16 cellular contexts compared by ENCODE assay signal in the genomic region with DNA sequence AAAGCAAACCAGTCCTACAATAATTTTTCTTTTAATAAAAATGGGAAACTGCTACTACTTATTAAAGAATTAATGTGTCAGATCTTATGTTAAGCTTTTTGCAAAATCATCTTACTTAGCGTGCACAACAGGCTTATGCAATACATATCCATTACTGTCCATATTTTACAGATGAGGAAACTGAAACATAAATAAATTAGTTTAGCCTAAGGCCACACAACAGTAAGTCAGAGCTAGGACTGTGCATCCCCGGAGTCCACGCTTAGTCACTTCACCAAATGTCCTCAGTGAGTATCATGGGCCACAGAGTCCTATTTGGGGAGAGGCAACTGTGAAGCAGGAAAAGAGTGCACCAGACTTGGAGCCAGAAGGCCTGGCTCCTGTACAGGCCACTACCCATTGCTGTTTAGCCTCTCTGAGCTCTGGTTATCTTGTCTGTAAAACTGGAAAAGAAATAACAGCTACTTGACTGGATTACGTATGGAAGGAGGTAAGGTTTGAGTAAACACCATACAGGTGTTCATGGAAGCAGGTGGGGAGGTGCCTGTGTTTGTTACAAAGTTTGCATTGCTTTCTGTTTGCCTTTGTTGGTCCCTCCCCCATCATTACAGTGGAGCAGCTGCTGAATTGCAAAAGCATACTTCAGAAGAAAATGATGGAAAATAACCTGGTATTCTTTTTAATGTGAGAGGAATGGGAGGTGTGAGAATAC.
DNase-seq lines count a peak whose midpoint lies in the region; ATAC-seq and TF ChIP-seq lines count a peak whose summit lies in the region.
"Had no signal": no experiment of that assay in that cellular context is flagged by ENCODE, and none has a peak within 500 bp of the region (broad histone marks: within the 10 kb centered on the region; RNA-seq: fewer than 3 reads in every experiment).

No MANE protein-coding gene starts in this region.

- no peaks in the 10 kb centered on the region for H3K9me3 ChIP-seq in testis
- H3K9me3 ChIP-seq in CD8-positive, alpha-beta memory T cell (ENCODE audit: low read length), result no peaks in the 10 kb centered on the region
- H3K9me3 ChIP-seq: esophagus muscularis mucosa had no signal

- H3K27me3 ChIP-seq in testis, result no peaks in the 10 kb centered on the region
- no peaks in the 10 kb centered on the region for H3K27me3 ChIP-seq in CD8-positive, alpha-beta memory T cell (ENCODE audit: insufficient read depth, low read length, poor library complexity, severe bottlenecking)

- intact Hi-C loops in testis (cut with DNase I; ENCODE audit: low total_unique reads), result no loop called here

- no peaks in the 10 kb centered on the region for H3K4me1 ChIP-seq in testis
- no peaks in the 10 kb centered on the region for H3K4me1 ChIP-seq in CD8-positive, alpha-beta memory T cell (ENCODE audit: insufficient read depth, low read length)
- H3K4me1 ChIP-seq: esophagus muscularis mucosa had no signal

- no peak overlapping the region for H3K4me3 Mint-ChIP-seq in glutamatergic neuron (ENCODE audit: unreplicated experiment)
- H3K4me3 Mint-ChIP-seq in T-cell, result no peak overlapping the region
- no peak overlapping the region for H3K4me3 Mint-ChIP-seq in CD8-positive, alpha-beta memory T cell
- H3K4me3 Mint-ChIP-seq: activated CD8-positive, alpha-beta T cell treated with anti-CD3 and anti-CD28 coated beads for 36 hours; activated T-helper 1 cell treated with anti-CD3 and anti-CD28 coated beads, Interleukin-12 subunit alpha, Interleukin-12 subunit beta, Interleukin-2, Interleukin-4 antibody, amounts not matched to agents 30 ng/mL and 10 ng/mL and 1 ng/mL, durations not matched to agents 14 hours and 24 hours and 36 hours; natural killer cell treated with Interleukin-12 subunit alpha and Interleukin-12 subunit beta and Interleukin-15 and Interleukin-18, amount 100 ng/mL, for 72 hours had no signal

- TF ChIP-seq CTCF in testis (IDR thresholded peaks at IDR 0.05), result no peak
- TF ChIP-seq CTCF in glutamatergic neuron (IDR thresholded peaks at IDR 0.05; ENCODE audit: partially characterized antibody, unreplicated experiment), result no peak

- POLR2A ChIA-PET in T-cell (lab: Charles Lee), result no interaction called here
- POLR2A ChIA-PET in CD8-positive, alpha-beta memory T cell (lab: Charles Lee), result no interaction called here

- H3K36me3 Mint-ChIP-seq in glutamatergic neuron (ENCODE audit: unreplicated experiment) (peaks cover 6% of the 10 kb centered on the region), T-cell (no peaks in the 10 kb centered on the region)
- no peaks in the 10 kb centered on the region for H3K36me3 Mint-ChIP-seq in CD8-positive, alpha-beta memory T cell
- H3K36me3 Mint-ChIP-seq: natural killer cell treated with Interleukin-12 subunit alpha and Interleukin-12 subunit beta and Interleukin-15 and Interleukin-18, amount 100 ng/mL, for 72 hours had no signal

- CTCF ChIA-PET in T-cell (lab: Charles Lee), result no interaction called here
- CTCF ChIA-PET in CD8-positive, alpha-beta memory T cell (lab: Charles Lee), result no interaction called here

- no peak for ATAC-seq in T-cell (replicated peaks in 1 of 4)
- ATAC-seq: activated CD8-positive, alpha-beta T cell treated with anti-CD3 and anti-CD28 coated beads for 36 hours; natural killer cell treated with Interleukin-12 subunit alpha and Interleukin-12 subunit beta and Interleukin-15 and Interleukin-18, amount 100 ng/mL, for 72 hours had no signal

- DNase-seq in ELR (ENCODE audit: low read depth) (peak; percentile 62), NCI-H146 (lab: John Stamatoyannopoulos, UW) (peak; percentile 89), NCI-H774 (lab: John Stamatoyannopoulos, UW) (peak; percentile 94), iris pigment epithelial cell (ENCODE audit: low read depth) (peak; percentile 13), testis (no peak), glutamatergic neuron (no peak), T-cell (no peak)
- no peak for DNase-seq in CD8-positive, alpha-beta memory T cell
- DNase-seq: activated CD8-positive, alpha-beta T cell treated with anti-CD3 and anti-CD28 coated beads for 36 hours; amygdala; DMS79 treated with DMSO at 0.1 percent for 48 hours; NK-92 treated with Interleukin-12 subunit alpha and Interleukin-12 subunit beta, amount 100 ng/mL, for 24 hours had no signal

- H3K9me3 Mint-ChIP-seq in glutamatergic neuron (ENCODE audit: unreplicated experiment), result no peaks in the 10 kb centered on the region
- no peaks in the 10 kb centered on the region for H3K9me3 Mint-ChIP-seq in T-cell
- no peaks in the 10 kb centered on the region for H3K9me3 Mint-ChIP-seq in CD8-positive, alpha-beta memory T cell
- H3K9me3 Mint-ChIP-seq: activated CD8-positive, alpha-beta T cell treated with anti-CD3 and anti-CD28 coated beads for 36 hours; activated T-helper 1 cell treated with anti-CD3 and anti-CD28 coated beads, Interleukin-12 subunit alpha, Interleukin-12 subunit beta, Interleukin-2, Interleukin-4 antibody, amounts not matched to agents 30 ng/mL and 10 ng/mL and 1 ng/mL, durations not matched to agents 14 hours and 24 hours and 36 hours; natural killer cell treated with Interleukin-12 subunit alpha and Interleukin-12 subunit beta and Interleukin-15 and Interleukin-18, amount 100 ng/mL, for 72 hours had no signal

- H3K27ac ChIP-seq in testis, result no peak overlapping the region
- H3K27ac ChIP-seq in CD8-positive, alpha-beta memory T cell (ENCODE audit: low read depth, low read length), result no peak overlapping the region
- H3K27ac ChIP-seq: coronary artery, esophagus muscularis mucosa had no signal

- H3K4me3 ChIP-seq in testis, result no peak overlapping the region
- no peak overlapping the region for H3K4me3 ChIP-seq in CD8-positive, alpha-beta memory T cell (ENCODE audit: low read length)
- H3K4me3 ChIP-seq: coronary artery, esophagus muscularis mucosa had no signal

- 87 to 88% methylated on average over 4 of the region's 4 CpGs for WGBS in testis, 2 donors

- H3K36me3 ChIP-seq in testis (ENCODE audit: low read depth, missing control alignments), result no peaks in the 10 kb centered on the region
- H3K36me3 ChIP-seq in CD8-positive, alpha-beta memory T cell (ENCODE audit: insufficient read depth, low read length), result no peaks in the 10 kb centered on the region
- H3K36me3 ChIP-seq: esophagus muscularis mucosa had no signal

- no peak overlapping the region for H3K27ac Mint-ChIP-seq in glutamatergic neuron (ENCODE audit: unreplicated experiment)
- H3K27ac Mint-ChIP-seq in T-cell, result no peak overlapping the region
- no peak overlapping the region for H3K27ac Mint-ChIP-seq in CD8-positive, alpha-beta memory T cell
- H3K27ac Mint-ChIP-seq: activated CD8-positive, alpha-beta T cell treated with anti-CD3 and anti-CD28 coated beads for 36 hours; activated T-helper 1 cell treated with anti-CD3 and anti-CD28 coated beads, Interleukin-12 subunit alpha, Interleukin-12 subunit beta, Interleukin-2, Interleukin-4 antibody, amounts not matched to agents 30 ng/mL and 10 ng/mL and 1 ng/mL, durations not matched to agents 14 hours and 24 hours and 36 hours; natural killer cell treated with Interleukin-12 subunit alpha and Interleukin-12 subunit beta and Interleukin-15 and Interleukin-18, amount 100 ng/mL, for 72 hours had no signal

- H3K27me3 Mint-ChIP-seq in glutamatergic neuron (ENCODE audit: unreplicated experiment), result no peaks in the 10 kb centered on the region
- H3K27me3 Mint-ChIP-seq in T-cell, result peaks cover 12 to 15% of the 10 kb centered on the region in 2 donors
- peaks cover 0 to 33% of the 10 kb centered on the region in 2 donors for H3K27me3 Mint-ChIP-seq in CD8-positive, alpha-beta memory T cell

- H3K4me1 Mint-ChIP-seq in glutamatergic neuron (ENCODE audit: low read depth, unreplicated experiment), result no peaks in the 10 kb centered on the region
- H3K4me1 Mint-ChIP-seq in T-cell, result no peaks in the 10 kb centered on the region
- H3K4me1 Mint-ChIP-seq in CD8-positive, alpha-beta memory T cell, result no peaks in the 10 kb centered on the region

- TF ChIP-seq POLR2A in testis (IDR thresholded peaks at IDR 0.05), result no peak

Comparison
In these comparisons a context has a peak if more than half of its experiments do, and no peak if none do; other contexts are left out.
1. DNase-seq: peak in ELR (single experiment), NCI-H146 (single experiment), NCI-H774 (single experiment) and iris pigment epithelial cell (single experiment); none in testis (single experiment), glutamatergic neuron (single experiment), T-cell (0 of 34) and CD8-positive, alpha-beta memory T cell (0 of 5).